1 cellular context compared by ENCODE assay signal in genomic region chr13:110548891-110549794, GRCh38.
TF ChIP-seq lines count a peak whose summit lies in the region.

No MANE protein-coding gene starts in this region.

TF ChIP-seq in GM23338, 12 proteins besides CTCF, POLR2A, EP300 and RAD21 (continued from another document):
- TF ChIP-seq, protein P1, sequence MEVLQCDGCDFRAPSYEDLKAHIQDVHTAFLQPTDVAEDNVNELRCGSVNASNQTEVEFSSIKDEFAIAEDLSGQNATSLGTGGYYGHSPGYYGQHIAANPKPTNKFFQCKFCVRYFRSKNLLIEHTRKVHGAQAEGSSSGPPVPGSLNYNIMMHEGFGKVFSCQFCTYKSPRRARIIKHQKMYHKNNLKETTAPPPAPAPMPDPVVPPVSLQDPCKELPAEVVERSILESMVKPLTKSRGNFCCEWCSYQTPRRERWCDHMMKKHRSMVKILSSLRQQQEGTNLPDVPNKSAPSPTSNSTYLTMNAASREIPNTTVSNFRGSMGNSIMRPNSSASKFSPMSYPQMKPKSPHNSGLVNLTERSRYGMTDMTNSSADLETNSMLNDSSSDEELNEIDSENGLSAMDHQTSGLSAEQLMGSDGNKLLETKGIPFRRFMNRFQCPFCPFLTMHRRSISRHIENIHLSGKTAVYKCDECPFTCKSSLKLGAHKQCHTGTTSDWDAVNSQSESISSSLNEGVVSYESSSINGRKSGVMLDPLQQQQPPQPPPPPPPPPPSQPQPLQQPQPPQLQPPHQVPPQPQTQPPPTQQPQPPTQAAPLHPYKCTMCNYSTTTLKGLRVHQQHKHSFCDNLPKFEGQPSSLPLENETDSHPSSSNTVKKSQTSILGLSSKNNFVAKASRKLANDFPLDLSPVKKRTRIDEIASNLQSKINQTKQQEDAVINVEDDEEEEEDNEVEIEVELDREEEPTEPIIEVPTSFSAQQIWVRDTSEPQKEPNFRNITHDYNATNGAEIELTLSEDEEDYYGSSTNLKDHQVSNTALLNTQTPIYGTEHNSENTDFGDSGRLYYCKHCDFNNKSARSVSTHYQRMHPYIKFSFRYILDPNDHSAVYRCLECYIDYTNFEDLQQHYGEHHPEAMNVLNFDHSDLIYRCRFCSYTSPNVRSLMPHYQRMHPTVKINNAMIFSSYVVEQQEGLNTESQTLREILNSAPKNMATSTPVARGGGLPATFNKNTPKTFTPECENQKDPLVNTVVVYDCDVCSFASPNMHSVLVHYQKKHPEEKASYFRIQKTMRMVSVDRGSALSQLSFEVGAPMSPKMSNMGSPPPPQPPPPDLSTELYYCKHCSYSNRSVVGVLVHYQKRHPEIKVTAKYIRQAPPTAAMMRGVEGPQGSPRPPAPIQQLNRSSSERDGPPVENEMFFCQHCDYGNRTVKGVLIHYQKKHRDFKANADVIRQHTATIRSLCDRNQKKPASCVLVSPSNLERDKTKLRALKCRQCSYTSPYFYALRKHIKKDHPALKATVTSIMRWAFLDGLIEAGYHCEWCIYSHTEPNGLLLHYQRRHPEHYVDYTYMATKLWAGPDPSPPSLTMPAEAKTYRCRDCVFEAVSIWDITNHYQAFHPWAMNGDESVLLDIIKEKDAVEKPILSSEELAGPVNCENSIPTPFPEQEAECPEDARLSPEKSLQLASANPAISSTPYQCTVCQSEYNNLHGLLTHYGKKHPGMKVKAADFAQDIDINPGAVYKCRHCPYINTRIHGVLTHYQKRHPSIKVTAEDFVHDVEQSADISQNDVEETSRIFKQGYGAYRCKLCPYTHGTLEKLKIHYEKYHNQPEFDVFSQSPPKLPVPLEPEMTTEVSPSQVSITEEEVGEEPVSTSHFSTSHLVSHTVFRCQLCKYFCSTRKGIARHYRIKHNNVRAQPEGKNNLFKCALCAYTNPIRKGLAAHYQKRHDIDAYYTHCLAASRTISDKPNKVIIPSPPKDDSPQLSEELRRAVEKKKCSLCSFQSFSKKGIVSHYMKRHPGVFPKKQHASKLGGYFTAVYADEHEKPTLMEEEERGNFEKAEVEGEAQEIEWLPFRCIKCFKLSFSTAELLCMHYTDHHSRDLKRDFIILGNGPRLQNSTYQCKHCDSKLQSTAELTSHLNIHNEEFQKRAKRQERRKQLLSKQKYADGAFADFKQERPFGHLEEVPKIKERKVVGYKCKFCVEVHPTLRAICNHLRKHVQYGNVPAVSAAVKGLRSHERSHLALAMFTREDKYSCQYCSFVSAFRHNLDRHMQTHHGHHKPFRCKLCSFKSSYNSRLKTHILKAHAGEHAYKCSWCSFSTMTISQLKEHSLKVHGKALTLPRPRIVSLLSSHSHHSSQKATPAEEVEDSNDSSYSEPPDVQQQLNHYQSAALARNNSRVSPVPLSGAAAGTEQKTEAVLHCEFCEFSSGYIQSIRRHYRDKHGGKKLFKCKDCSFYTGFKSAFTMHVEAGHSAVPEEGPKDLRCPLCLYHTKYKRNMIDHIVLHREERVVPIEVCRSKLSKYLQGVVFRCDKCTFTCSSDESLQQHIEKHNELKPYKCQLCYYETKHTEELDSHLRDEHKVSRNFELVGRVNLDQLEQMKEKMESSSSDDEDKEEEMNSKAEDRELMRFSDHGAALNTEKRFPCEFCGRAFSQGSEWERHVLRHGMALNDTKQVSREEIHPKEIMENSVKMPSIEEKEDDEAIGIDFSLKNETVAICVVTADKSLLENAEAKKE (CRISPR knock-in tag; IDR thresholded peaks at IDR 0.05) = no peak
- TF ChIP-seq ETS1 (IDR thresholded peaks at IDR 0.05) = no peak
- no peak for TF ChIP-seq NANOG (IDR thresholded peaks at IDR 0.05; ENCODE audit: borderline replicate concordance)
- TF ChIP-seq REST (IDR thresholded peaks at IDR 0.05; ENCODE audit: unreplicated experiment) = no peak
